1 cellular context compared by ENCODE assay signal in the genomic region with DNA sequence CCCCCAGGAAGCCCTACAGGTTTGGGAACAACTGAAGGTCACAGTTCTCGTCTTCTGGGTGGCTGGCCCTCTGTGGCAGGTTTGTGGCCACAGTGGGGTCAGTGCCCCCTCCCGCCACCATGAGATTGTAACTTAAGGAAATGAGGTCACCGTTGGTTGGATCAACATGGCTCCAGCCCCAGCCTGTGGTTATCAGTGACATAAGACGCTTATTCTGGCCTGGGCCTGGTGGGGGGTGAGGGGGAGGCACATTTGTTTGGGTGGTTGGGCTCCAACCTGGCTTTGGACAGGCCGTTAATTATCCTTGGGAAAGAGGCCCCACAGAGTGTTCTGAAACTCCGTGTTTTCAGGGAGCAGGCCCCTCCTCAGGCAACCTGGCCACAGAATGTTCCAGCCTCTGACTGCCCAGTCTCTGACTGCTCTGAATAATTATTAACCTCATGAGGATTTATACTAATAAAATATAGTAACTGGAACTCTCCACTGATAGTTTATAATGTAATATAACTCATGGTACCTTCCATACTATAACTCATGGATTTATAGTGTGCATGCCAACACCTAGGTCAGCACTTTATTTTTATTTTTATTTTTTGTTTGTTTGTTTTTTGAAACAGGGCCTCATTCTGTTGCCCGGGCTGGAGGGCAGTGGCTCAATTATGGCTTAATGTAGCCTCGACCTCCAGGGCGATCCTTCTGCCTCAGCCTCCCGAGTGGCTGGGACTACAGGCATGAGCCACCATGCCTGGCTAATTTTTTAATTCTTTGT.
TF ChIP-seq lines count a peak whose summit lies in the region.

No MANE protein-coding gene starts in this region.

TF ChIP-seq in K562, 482 proteins besides CTCF, POLR2A, EP300 and RAD21 (continued from another document and continues in another):
- peak; percentile 89 for TF ChIP-seq PKNOX1 (IDR thresholded peaks at IDR 0.05)
- TF ChIP-seq TAL1 (IDR thresholded peaks at IDR 0.05), result peak; percentile 47; the same call in 1 of the 2 replicates
- peak; percentile 90 for TF ChIP-seq NCOR1 (IDR thresholded peaks at IDR 0.05)
- TF ChIP-seq SLC30A9 (CRISPR knock-in tag; IDR thresholded peaks at IDR 0.05), result no peak
- peak; percentile 45; the same call in 1 of the 2 replicates for TF ChIP-seq ZKSCAN1 (IDR thresholded peaks at IDR 0.05; ENCODE audit: low read depth, low read length)
- TF ChIP-seq, protein P1, sequence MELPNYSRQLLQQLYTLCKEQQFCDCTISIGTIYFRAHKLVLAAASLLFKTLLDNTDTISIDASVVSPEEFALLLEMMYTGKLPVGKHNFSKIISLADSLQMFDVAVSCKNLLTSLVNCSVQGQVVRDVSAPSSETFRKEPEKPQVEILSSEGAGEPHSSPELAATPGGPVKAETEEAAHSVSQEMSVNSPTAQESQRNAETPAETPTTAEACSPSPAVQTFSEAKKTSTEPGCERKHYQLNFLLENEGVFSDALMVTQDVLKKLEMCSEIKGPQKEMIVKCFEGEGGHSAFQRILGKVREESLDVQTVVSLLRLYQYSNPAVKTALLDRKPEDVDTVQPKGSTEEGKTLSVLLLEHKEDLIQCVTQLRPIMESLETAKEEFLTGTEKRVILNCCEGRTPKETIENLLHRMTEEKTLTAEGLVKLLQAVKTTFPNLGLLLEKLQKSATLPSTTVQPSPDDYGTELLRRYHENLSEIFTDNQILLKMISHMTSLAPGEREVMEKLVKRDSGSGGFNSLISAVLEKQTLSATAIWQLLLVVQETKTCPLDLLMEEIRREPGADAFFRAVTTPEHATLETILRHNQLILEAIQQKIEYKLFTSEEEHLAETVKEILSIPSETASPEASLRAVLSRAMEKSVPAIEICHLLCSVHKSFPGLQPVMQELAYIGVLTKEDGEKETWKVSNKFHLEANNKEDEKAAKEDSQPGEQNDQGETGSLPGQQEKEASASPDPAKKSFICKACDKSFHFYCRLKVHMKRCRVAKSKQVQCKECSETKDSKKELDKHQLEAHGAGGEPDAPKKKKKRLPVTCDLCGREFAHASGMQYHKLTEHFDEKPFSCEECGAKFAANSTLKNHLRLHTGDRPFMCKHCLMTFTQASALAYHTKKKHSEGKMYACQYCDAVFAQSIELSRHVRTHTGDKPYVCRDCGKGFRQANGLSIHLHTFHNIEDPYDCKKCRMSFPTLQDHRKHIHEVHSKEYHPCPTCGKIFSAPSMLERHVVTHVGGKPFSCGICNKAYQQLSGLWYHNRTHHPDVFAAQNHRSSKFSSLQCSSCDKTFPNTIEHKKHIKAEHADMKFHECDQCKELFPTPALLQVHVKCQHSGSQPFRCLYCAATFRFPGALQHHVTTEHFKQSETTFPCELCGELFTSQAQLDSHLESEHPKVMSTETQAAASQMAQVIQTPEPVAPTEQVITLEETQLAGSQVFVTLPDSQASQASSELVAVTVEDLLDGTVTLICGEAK (IDR thresholded peaks at IDR 0.05), result no peak
- TF ChIP-seq, protein P1 (CRISPR knock-in tag; IDR thresholded peaks at IDR 0.05), result no peak
- TF ChIP-seq GATAD2A (IDR thresholded peaks at IDR 0.05), result peak; percentile 27
- TF ChIP-seq MTA1 (IDR thresholded peaks at IDR 0.05; ENCODE audit: borderline replicate concordance), result peak; percentile 47; the same call in 1 of the 2 replicates
- TF ChIP-seq CBFB (CRISPR knock-in tag; IDR thresholded peaks at IDR 0.05), result 0 out of 2 replicates have a peak, but pooled peaks have one; percentile 69
- TF ChIP-seq MBD2 (IDR thresholded peaks at IDR 0.05; ENCODE audit: borderline replicate concordance, low read depth), result peak; percentile 67; the same call in 1 of the 2 replicates
- TF ChIP-seq, protein P2, sequence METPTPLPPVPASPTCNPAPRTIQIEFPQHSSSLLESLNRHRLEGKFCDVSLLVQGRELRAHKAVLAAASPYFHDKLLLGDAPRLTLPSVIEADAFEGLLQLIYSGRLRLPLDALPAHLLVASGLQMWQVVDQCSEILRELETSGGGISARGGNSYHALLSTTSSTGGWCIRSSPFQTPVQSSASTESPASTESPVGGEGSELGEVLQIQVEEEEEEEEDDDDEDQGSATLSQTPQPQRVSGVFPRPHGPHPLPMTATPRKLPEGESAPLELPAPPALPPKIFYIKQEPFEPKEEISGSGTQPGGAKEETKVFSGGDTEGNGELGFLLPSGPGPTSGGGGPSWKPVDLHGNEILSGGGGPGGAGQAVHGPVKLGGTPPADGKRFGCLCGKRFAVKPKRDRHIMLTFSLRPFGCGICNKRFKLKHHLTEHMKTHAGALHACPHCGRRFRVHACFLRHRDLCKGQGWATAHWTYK (CRISPR knock-in tag; IDR thresholded peaks at IDR 0.05), result peak; percentile 97
- TF ChIP-seq, protein P3, sequence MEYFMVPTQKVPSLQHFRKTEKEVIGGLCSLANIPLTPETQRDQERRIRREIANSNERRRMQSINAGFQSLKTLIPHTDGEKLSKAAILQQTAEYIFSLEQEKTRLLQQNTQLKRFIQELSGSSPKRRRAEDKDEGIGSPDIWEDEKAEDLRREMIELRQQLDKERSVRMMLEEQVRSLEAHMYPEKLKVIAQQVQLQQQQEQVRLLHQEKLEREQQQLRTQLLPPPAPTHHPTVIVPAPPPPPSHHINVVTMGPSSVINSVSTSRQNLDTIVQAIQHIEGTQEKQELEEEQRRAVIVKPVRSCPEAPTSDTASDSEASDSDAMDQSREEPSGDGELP (CRISPR knock-in tag; IDR thresholded peaks at IDR 0.05; ENCODE audit: borderline replicate concordance), result peak; percentile 79; the same call in 1 of the 2 replicates
- TF ChIP-seq CTBP1 (IDR thresholded peaks at IDR 0.05; ENCODE audit: borderline replicate concordance), result peak; percentile 78; the same call in 1 of the 2 replicates
- TF ChIP-seq, protein P4, sequence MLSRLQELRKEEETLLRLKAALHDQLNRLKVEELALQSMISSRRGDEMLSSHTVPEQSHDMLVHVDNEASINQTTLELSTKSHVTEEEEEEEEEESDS (CRISPR knock-in tag; IDR thresholded peaks at IDR 0.05), result no peak
- TF ChIP-seq RCOR1 (IDR thresholded peaks at IDR 0.05; ENCODE audit: borderline replicate concordance in 1 of 2, low read depth in 2 of 2, low read length in 2 of 2), result peak in 1 of 2 experiments; percentile 73; a peak in 2 of 4 replicates
- no peak for TF ChIP-seq PTBP1 (IDR thresholded peaks at IDR 0.05; ENCODE audit: low read depth, low read length)
- TF ChIP-seq ZBTB7A (IDR thresholded peaks at IDR 0.05; ENCODE audit: borderline replicate concordance, control insufficient read depth, low read depth, low read length), result peak; percentile 81
- 0 out of 2 replicates have a peak, but pooled peaks have one; percentile 35 for TF ChIP-seq KLF13 (tag; IDR thresholded peaks at IDR 0.05; ENCODE audit: borderline replicate concordance, low read depth)
- TF ChIP-seq ZC3H8 (IDR thresholded peaks at IDR 0.05), result no peak
- no peak for TF ChIP-seq RFX5 (IDR thresholded peaks at IDR 0.05; ENCODE audit: low read depth, low read length)
- 0 out of 2 replicates have a peak, but pooled peaks have one; percentile 16 for TF ChIP-seq POLR2G (IDR thresholded peaks at IDR 0.05; ENCODE audit: low read depth, low read length)
- no peak for TF ChIP-seq NR2C1 (IDR thresholded peaks at IDR 0.05)
- peak; percentile 55; the same call in 1 of the 2 replicates for TF ChIP-seq NR2C1 (tag; IDR thresholded peaks at IDR 0.05)
- peak; percentile 73; the same call in 1 of the 2 replicates for TF ChIP-seq MYNN (IDR thresholded peaks at IDR 0.05)
- TF ChIP-seq MYNN (CRISPR knock-in tag; IDR thresholded peaks at IDR 0.05), result no peak
- TF ChIP-seq, protein P5, sequence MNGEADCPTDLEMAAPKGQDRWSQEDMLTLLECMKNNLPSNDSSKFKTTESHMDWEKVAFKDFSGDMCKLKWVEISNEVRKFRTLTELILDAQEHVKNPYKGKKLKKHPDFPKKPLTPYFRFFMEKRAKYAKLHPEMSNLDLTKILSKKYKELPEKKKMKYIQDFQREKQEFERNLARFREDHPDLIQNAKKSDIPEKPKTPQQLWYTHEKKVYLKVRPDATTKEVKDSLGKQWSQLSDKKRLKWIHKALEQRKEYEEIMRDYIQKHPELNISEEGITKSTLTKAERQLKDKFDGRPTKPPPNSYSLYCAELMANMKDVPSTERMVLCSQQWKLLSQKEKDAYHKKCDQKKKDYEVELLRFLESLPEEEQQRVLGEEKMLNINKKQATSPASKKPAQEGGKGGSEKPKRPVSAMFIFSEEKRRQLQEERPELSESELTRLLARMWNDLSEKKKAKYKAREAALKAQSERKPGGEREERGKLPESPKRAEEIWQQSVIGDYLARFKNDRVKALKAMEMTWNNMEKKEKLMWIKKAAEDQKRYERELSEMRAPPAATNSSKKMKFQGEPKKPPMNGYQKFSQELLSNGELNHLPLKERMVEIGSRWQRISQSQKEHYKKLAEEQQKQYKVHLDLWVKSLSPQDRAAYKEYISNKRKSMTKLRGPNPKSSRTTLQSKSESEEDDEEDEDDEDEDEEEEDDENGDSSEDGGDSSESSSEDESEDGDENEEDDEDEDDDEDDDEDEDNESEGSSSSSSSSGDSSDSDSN (IDR thresholded peaks at IDR 0.05; ENCODE audit: borderline replicate concordance in 1 of 2, low read depth in 2 of 2, low read length in 2 of 2), result 0 out of 4 replicates have a peak, but pooled peaks of 1 of the 2 experiments have one; percentile 60
- TF ChIP-seq CC2D1A (IDR thresholded peaks at IDR 0.05), result 0 out of 2 replicates have a peak, but pooled peaks have one; percentile 17
- no peak for TF ChIP-seq ZBED1 (IDR thresholded peaks at IDR 0.05)
- TF ChIP-seq CBX8 (IDR thresholded peaks at IDR 0.05; ENCODE audit: borderline replicate concordance, extremely low read depth, low read depth, low read length, poor library complexity, severe bottlenecking), result no peak
- peak; percentile 76 for TF ChIP-seq ETV5 (CRISPR knock-in tag; IDR thresholded peaks at IDR 0.05; ENCODE audit: low read depth)
- peak; percentile 66 for TF ChIP-seq SMAD1 (IDR thresholded peaks at IDR 0.05; ENCODE audit: low read depth, low read length, partially characterized antibody)
- TF ChIP-seq HDAC3 (IDR thresholded peaks at IDR 0.05; ENCODE audit: borderline replicate concordance, partially characterized antibody), result peak; percentile 88
- TF ChIP-seq MLLT1 (IDR thresholded peaks at IDR 0.05), result peak in 1 of 2 experiments; percentile 55; a peak in 1 of 4 replicates
- TF ChIP-seq ILF3 (IDR thresholded peaks at IDR 0.05; ENCODE audit: borderline replicate concordance), result no peak
- TF ChIP-seq TRIM24 (IDR thresholded peaks at IDR 0.05), result peak; percentile 46 to 57; a peak in 2 of 4 replicates
- TF ChIP-seq CBX3 (IDR thresholded peaks at IDR 0.05; ENCODE audit: borderline replicate concordance in 1 of 2, low read length in 2 of 2), result 0 out of 3 replicates have a peak, but pooled peaks of 1 of the 2 experiments have one; percentile 21
